11 cellular contexts compared by ENCODE assay signal in genomic region chr3:11569156-11569741, GRCh38.
DNase-seq lines count a peak whose midpoint lies in the region; ATAC-seq, FAIRE-seq and TF ChIP-seq lines count a peak whose summit lies in the region.
"Had no signal": no experiment of that assay in that cellular context is flagged by ENCODE, and none has a peak within 500 bp of the region (broad histone marks: within the 10 kb centered on the region; RNA-seq: fewer than 3 reads in every experiment).

No MANE protein-coding gene starts in this region.

- H3K9me3 ChIP-seq in adipocyte (ENCODE audit: control insufficient read depth, low read length) = no peaks in the 10 kb centered on the region
- no peaks in the 10 kb centered on the region for H3K9me3 ChIP-seq in keratinocyte (ENCODE audit: control insufficient read depth, low read depth, low read length)

- H3K27ac ChIP-seq in keratinocyte (ENCODE audit: control insufficient read depth, insufficient read depth, low read length) (peak overlapping the region; percentile 43), skin epidermis (peak overlapping the region in 20 of 21 experiments; percentile 74 to 97 (median 86))

- peaks cover 25% of the 10 kb centered on the region for H3K36me3 ChIP-seq in adipocyte (ENCODE audit: control insufficient read depth, insufficient read depth, low read length, severe bottlenecking)
- peaks cover 11 to 16% of the 10 kb centered on the region in 2 experiments for H3K36me3 ChIP-seq in keratinocyte (ENCODE audit: control insufficient read depth in 2 of 2, extremely low read depth in 1 of 2, insufficient read depth in 2 of 2, low read length in 2 of 2)

- peaks cover 35% of the 10 kb centered on the region for H3K4me1 ChIP-seq in adipocyte (ENCODE audit: control insufficient read depth, insufficient read depth, low read length)
- peaks cover 19% of the 10 kb centered on the region for H3K4me1 ChIP-seq in keratinocyte (ENCODE audit: control insufficient read depth, extremely low read depth, insufficient read depth, low read length)

- CTCF ChIA-PET in Calu3 (lab: Charles Lee) = interaction anchor here (0.8 kb wide), 1 partner anchor 147 kb away, joined by 4 read pairs; no protein-coding TSS in a partner anchor

- peak overlapping the region; percentile 0 for H3K4me2 ChIP-seq in keratinocyte (ENCODE audit: control insufficient read depth, extremely low read depth, insufficient read depth, low read depth, low read length)

- H3K27me3 ChIP-seq in adipocyte (replicated peaks; ENCODE audit: control insufficient read depth, insufficient read depth, low read length) = no peaks in the 10 kb centered on the region
- no peaks in the 10 kb centered on the region for H3K27me3 ChIP-seq in keratinocyte (ENCODE audit: control insufficient read depth, extremely low read depth, insufficient read depth, low read length)

- peak overlapping the region; percentile 70 for H3K4me3 ChIP-seq in adipocyte (ENCODE audit: low read length)
- no peak overlapping the region for H3K4me3 ChIP-seq in keratinocyte (ENCODE audit: control insufficient read depth in 2 of 3, extremely low read depth in 1 of 3, insufficient read depth in 2 of 3, low read depth in 1 of 3, low read length in 3 of 3)
- H3K4me3 ChIP-seq in skin epidermis = no peak overlapping the region

- FAIRE-seq in keratinocyte (lab: Jason Lieb, UNC) = no peak
- FAIRE-seq: bronchial epithelial cell had no signal

- no peaks in the 10 kb centered on the region for H3K9me3 Mint-ChIP-seq in Calu3 (ENCODE audit: low read depth, unreplicated experiment)
- H3K9me3 Mint-ChIP-seq: neural crest cell had no signal

- peaks cover 45% of the 10 kb centered on the region for H3K79me2 ChIP-seq in keratinocyte (ENCODE audit: control insufficient read depth, insufficient read depth, low read length)

- peaks cover 43% of the 10 kb centered on the region for H3K36me3 Mint-ChIP-seq in Calu3 (ENCODE audit: insufficient read depth, unreplicated experiment)

- H3K9ac ChIP-seq in adipocyte (ENCODE audit: low read length) (peak overlapping the region; percentile 87), keratinocyte (ENCODE audit: control insufficient read depth, extremely low read depth, insufficient read depth, low read length) (peak overlapping the region; percentile 6)

- peak overlapping the region; percentile 68 for H3K4me3 Mint-ChIP-seq in Calu3 (ENCODE audit: low read depth, unreplicated experiment)
- H3K4me3 Mint-ChIP-seq: neural crest cell had no signal

- intact Hi-C loops in Calu3 (cut with micrococcal nuclease; ENCODE audit: unreplicated experiment) = no loop called here

- no TSS peak for BruUV-seq in Calu3 (replicated peaks; lab: Mats Ljungman, UMichigan)

- peak overlapping the region; percentile 86 for H3K27ac Mint-ChIP-seq in Calu3 (ENCODE audit: unreplicated experiment)

- no peak overlapping the region for H2AFZ ChIP-seq in keratinocyte (ENCODE audit: control insufficient read depth, low read length)

- no peaks in the 10 kb centered on the region for H3K9me1 ChIP-seq in keratinocyte (ENCODE audit: control insufficient read depth, extremely low read depth, insufficient read depth, low read length)

- DNase-seq in Calu3 (no peak), adipocyte (ENCODE audit: low read depth) (no peak), keratinocyte (ENCODE audit: low read depth, low spot score) (no peak), T1000 (lab: John Stamatoyannopoulos, UW) (no peak)
- DNase-seq: NCI-H2107 had no signal

- peaks cover 17% of the 10 kb centered on the region for H3K4me1 Mint-ChIP-seq in Calu3 (ENCODE audit: low read depth, unreplicated experiment)

- dilution Hi-C loops in keratinocyte (cut with MboI; ENCODE audit: extremely low pct_ligation_motif_present, low sequenced_read_pairs) = no loop called here

- H4K20me1 ChIP-seq in keratinocyte (ENCODE audit: control insufficient read depth, extremely low read depth, insufficient read depth, low read length) = peaks cover 3% of the 10 kb centered on the region

- ATAC-seq in GM18498 (IDR thresholded peaks at IDR 0.05; ENCODE audit: unreplicated experiment) (no peak), HG02678 (IDR thresholded peaks at IDR 0.05; ENCODE audit: unreplicated experiment) (no peak), HG03442 (IDR thresholded peaks at IDR 0.05; ENCODE audit: unreplicated experiment) (no peak)

- TF ChIP-seq CTCF in Calu3 (IDR thresholded peaks at IDR 0.05; ENCODE audit: unreplicated experiment) (no peak), keratinocyte (optimal IDR thresholded peaks at IDR 0.05 in 1 of 3, IDR thresholded peaks at IDR 0.05 in 1 of 3, conservative IDR thresholded peaks at IDR 0.05 in 1 of 3; ENCODE audit: extremely low read depth in 1 of 3, insufficient read depth in 2 of 3, low read length in 3 of 3) (no peak)

- no peaks in the 10 kb centered on the region for H3K27me3 Mint-ChIP-seq in Calu3 (ENCODE audit: unreplicated experiment)
